ENCODE assay signal across 9 cellular contexts in the genomic region with DNA sequence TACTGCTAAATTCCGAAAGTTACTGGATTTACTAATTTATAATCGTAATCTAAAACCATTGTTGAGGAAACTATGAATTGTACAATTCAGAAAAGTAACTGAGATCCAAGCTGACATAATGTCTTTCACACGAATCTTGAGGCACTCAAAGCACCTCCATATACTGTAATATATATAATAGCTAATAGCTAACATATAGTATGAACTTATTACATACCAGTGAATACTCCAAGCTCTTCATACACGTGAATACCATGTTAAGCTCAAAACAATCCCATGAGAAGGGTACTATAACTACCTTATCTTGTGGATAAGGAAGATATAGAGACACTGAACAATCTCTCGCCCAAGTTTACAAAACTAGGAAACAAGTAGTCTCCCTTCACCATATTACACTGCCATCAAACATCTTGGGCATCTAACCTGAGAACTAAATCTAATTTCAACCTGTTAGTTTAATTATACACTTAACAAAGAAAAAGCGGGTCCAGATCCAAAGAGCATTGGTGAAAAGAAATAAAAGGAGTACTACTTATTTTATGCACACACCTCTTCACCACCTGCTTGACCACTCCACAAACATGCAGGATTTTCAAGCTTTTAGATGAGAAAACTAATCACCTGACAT. TPM values are rescaled to one million over a fixed set of nuclear protein-coding genes. Genes with fewer than 3 reads are reported as not detected.
A peak's percentile ranks its signal among the peaks of the same experiment; 100 is the strongest.
DNase-seq lines count a peak whose midpoint lies in the region; ATAC-seq, FAIRE-seq and TF ChIP-seq lines count a peak whose summit lies in the region.
"Had no signal": no experiment of that assay in that cellular context is flagged by ENCODE, and none has a peak within 500 bp of the region (broad histone marks: within the 10 kb centered on the region; RNA-seq: fewer than 3 reads in every experiment).

No MANE protein-coding gene starts in this region.

- DNase-seq in DMS53 (lab: John Stamatoyannopoulos, UW) = peak; percentile 42
- DNase-seq in DMS53 treated with DMSO at 0.1 percent for 48 hours (lab: John Stamatoyannopoulos, UW; ENCODE audit: unreplicated experiment) = no peak
- DNase-seq in T-helper 2 cell treated with Interferon-gamma antibody and Interleukin-4, amounts not matched to agents 5 μg/mL and 100 μg/mL, for 36 hours (ENCODE audit: low spot score) = no peak
- no peak for DNase-seq in foreskin keratinocyte
- no peak for DNase-seq in stimulated activated effector memory CD8-positive, alpha-beta T cell treated with anti-CD3 and anti-CD28 coated beads, Interleukin-12 subunit alpha, Interleukin-12 subunit beta, amount 100 ng/mL, for 72 hours (ENCODE audit: low spot score in 2 of 2)
- no peak for DNase-seq in islet precursor cell
- DNase-seq in urothelium cell line (ENCODE audit: low spot score) = no peak
- DNase-seq: activated CD4-positive, CD25-positive, alpha-beta regulatory T cell treated with anti-CD3 and anti-CD28 coated beads, Interleukin-2, amount 50 U/mL, for 72 hours had no signal

- peak overlapping the region; percentile 85 for H3K4me3 Mint-ChIP-seq in T-helper 2 cell treated with Interferon-gamma antibody and Interleukin-4, amounts not matched to agents 5 μg/mL and 100 μg/mL, for 36 hours
- H3K4me3 Mint-ChIP-seq in stimulated activated effector memory CD8-positive, alpha-beta T cell treated with anti-CD3 and anti-CD28 coated beads, Interleukin-12 subunit alpha, Interleukin-12 subunit beta, amount 100 ng/mL, for 72 hours = peak overlapping the region; percentile 96

- H3K27ac Mint-ChIP-seq in T-helper 2 cell treated with Interferon-gamma antibody and Interleukin-4, amounts not matched to agents 5 μg/mL and 100 μg/mL, for 36 hours = peak overlapping the region; percentile 96
- H3K27ac Mint-ChIP-seq in stimulated activated effector memory CD8-positive, alpha-beta T cell treated with anti-CD3 and anti-CD28 coated beads, Interleukin-12 subunit alpha, Interleukin-12 subunit beta, amount 100 ng/mL, for 72 hours = peak overlapping the region; percentile 99

- no peak for TF ChIP-seq CTCF in foreskin keratinocyte (conservative IDR thresholded peaks at IDR 0.05)

- peak overlapping the region; percentile 99 for H3K27ac ChIP-seq in foreskin keratinocyte

- ATAC-seq in foreskin keratinocyte = no peak
- no peak for ATAC-seq in stimulated activated effector memory CD8-positive, alpha-beta T cell treated with anti-CD3 and anti-CD28 coated beads, Interleukin-12 subunit alpha, Interleukin-12 subunit beta, amount 100 ng/mL, for 72 hours
- ATAC-seq in GM19467 (IDR thresholded peaks at IDR 0.05; ENCODE audit: unreplicated experiment) = no peak

- FAIRE-seq in urothelium cell line (lab: Jason Lieb, UNC) = no peak

- H3K27me3 ChIP-seq in foreskin keratinocyte = no peaks in the 10 kb centered on the region

- no peaks in the 10 kb centered on the region for H3K9me3 Mint-ChIP-seq in T-helper 2 cell treated with Interferon-gamma antibody and Interleukin-4, amounts not matched to agents 5 μg/mL and 100 μg/mL, for 36 hours
- H3K9me3 Mint-ChIP-seq in stimulated activated effector memory CD8-positive, alpha-beta T cell treated with anti-CD3 and anti-CD28 coated beads, Interleukin-12 subunit alpha, Interleukin-12 subunit beta, amount 100 ng/mL, for 72 hours = no peaks in the 10 kb centered on the region

- peaks cover 33% of the 10 kb centered on the region for H3K36me3 Mint-ChIP-seq in T-helper 2 cell treated with Interferon-gamma antibody and Interleukin-4, amounts not matched to agents 5 μg/mL and 100 μg/mL, for 36 hours (ENCODE audit: low read depth)
- peaks cover 82% of the 10 kb centered on the region for H3K36me3 Mint-ChIP-seq in stimulated activated effector memory CD8-positive, alpha-beta T cell treated with anti-CD3 and anti-CD28 coated beads, Interleukin-12 subunit alpha, Interleukin-12 subunit beta, amount 100 ng/mL, for 72 hours

- peaks cover 44% of the 10 kb centered on the region for H3K4me1 Mint-ChIP-seq in T-helper 2 cell treated with Interferon-gamma antibody and Interleukin-4, amounts not matched to agents 5 μg/mL and 100 μg/mL, for 36 hours (ENCODE audit: low read depth)
- peaks cover 24% of the 10 kb centered on the region for H3K4me1 Mint-ChIP-seq in stimulated activated effector memory CD8-positive, alpha-beta T cell treated with anti-CD3 and anti-CD28 coated beads, Interleukin-12 subunit alpha, Interleukin-12 subunit beta, amount 100 ng/mL, for 72 hours

- peaks cover 3% of the 10 kb centered on the region for H3K27me3 Mint-ChIP-seq in T-helper 2 cell treated with Interferon-gamma antibody and Interleukin-4, amounts not matched to agents 5 μg/mL and 100 μg/mL, for 36 hours (ENCODE audit: low read depth)

- peaks cover 8% of the 10 kb centered on the region for H3K4me1 ChIP-seq in foreskin keratinocyte

RNA-seq across cellular contexts. Expression of a gene that starts 1.0 kb away (rescaled TPM):
- 23.8 and 24.7 TPM in 2 replicates for total RNA-seq in foreskin keratinocyte
- polyA plus RNA-seq in foreskin keratinocyte = 20.9 and 26.4 TPM in 2 replicates

RNA-seq across cellular contexts. Expression of a gene that starts 1.5 kb away (rescaled TPM):
- total RNA-seq in foreskin keratinocyte = 31.0 and 53.7 TPM in 2 replicates
- 11.6 and 21.1 TPM in 2 replicates for polyA plus RNA-seq in foreskin keratinocyte

RNA-seq across cellular contexts. Expression of a gene that starts 21.5 kb away (rescaled TPM):
- 76.7 and 79.8 TPM in 2 replicates for total RNA-seq in foreskin keratinocyte
- polyA plus RNA-seq in foreskin keratinocyte = 61.6 and 65.6 TPM in 2 replicates

RNA-seq across cellular contexts. Expression of a gene that starts 46.5 kb away (rescaled TPM):
- total RNA-seq in foreskin keratinocyte = 61.2 and 63.7 TPM in 2 replicates
- polyA plus RNA-seq in foreskin keratinocyte = 38.8 and 44.8 TPM in 2 replicates
